In genomic region chr2:62923881-62924280, GRCh38 we compare ENCODE assay signal across 19 cellular contexts.
"Had no signal": no experiment of that assay in that cellular context is flagged by ENCODE, and none has a peak within 500 bp of the region (broad histone marks: within the 10 kb centered on the region; RNA-seq: fewer than 3 reads in every experiment).

No MANE protein-coding gene starts in this region.

- H3K4me2 ChIP-seq: hepatocyte had no signal

- H3K27me3 ChIP-seq: colonic mucosa, esophagus muscularis mucosa, foreskin keratinocyte, gastroesophageal sphincter, heart left ventricle, hepatocyte, left lung had no signal

- H3K27ac ChIP-seq: colonic mucosa, epithelial cell of prostate, esophagus muscularis mucosa, foreskin keratinocyte, gastroesophageal sphincter, heart left ventricle, hepatocyte, left lung, lower lobe of right lung had no signal

- DNase-seq: colonic mucosa; cortex of kidney; effector CD8-positive, alpha-beta T cell; effector memory CD8-positive, alpha-beta T cell; endodermal cell; erythroblast; foreskin keratinocyte; heart left ventricle; hypothalamus; left cardiac atrium; left lung; left ventricle myocardium superior; lower lobe of right lung; mesendoderm; midbrain had no signal

- H3K4me1 ChIP-seq: colonic mucosa, esophagus muscularis mucosa, foreskin keratinocyte, gastroesophageal sphincter, heart left ventricle, left lung, lower lobe of right lung had no signal

- H3K4me3 ChIP-seq: colonic mucosa, esophagus muscularis mucosa, gastroesophageal sphincter, heart left ventricle, hepatocyte, left lung, lower lobe of right lung had no signal

- H3K36me3 ChIP-seq: colonic mucosa, left lung, lower lobe of right lung had no signal

- ATAC-seq: effector memory CD8-positive, alpha-beta T cell; foreskin keratinocyte; gastroesophageal sphincter; heart left ventricle; left cardiac atrium; left lung; left ventricle myocardium superior; lower lobe of right lung had no signal

- H2AFZ ChIP-seq: hepatocyte had no signal

- H3K79me2 ChIP-seq: hepatocyte had no signal

- H3K9me3 ChIP-seq: colonic mucosa, esophagus muscularis mucosa, lower lobe of right lung had no signal
